In the genomic region with DNA sequence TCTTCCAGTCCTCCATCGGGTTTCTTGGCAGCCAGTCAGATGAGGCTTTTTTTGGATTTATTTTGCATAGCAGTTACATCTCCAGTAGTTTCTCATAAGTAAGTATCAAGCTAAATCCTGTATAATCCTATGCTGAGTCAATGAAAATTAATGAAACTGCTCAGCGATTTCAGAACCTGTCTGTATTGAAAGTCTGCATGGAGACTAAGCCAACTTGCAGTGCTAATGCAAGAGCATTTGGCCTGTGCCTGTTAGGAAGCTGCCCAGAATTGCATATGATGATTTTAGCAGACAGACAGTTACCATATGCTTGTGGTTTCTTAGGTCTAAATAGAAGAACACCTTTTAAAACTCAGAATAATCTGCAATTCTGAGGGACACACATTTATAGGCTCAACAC, we compare ENCODE assay signal across 16 cellular contexts. TPM values are rescaled to one million over a fixed set of nuclear protein-coding genes. Genes with fewer than 3 reads are reported as not detected.
A peak's percentile ranks its signal among the peaks of the same experiment; 100 is the strongest.
DNase-seq lines count a peak whose midpoint lies in the region; ATAC-seq, FAIRE-seq and TF ChIP-seq lines count a peak whose summit lies in the region.
"Had no signal": no experiment of that assay in that cellular context is flagged by ENCODE, and none has a peak within 500 bp of the region (broad histone marks: within the 10 kb centered on the region; RNA-seq: fewer than 3 reads in every experiment).

No MANE protein-coding gene starts in this region.

- ATAC-seq in A549 = no peak
- ATAC-seq: GM23338 had no signal

- TF ChIP-seq POLR2A in A549 (IDR thresholded peaks at IDR 0.05; ENCODE audit: low read length) = no peak
- no peak for TF ChIP-seq POLR2A in Peyer's patch (IDR thresholded peaks at IDR 0.05)

- peaks cover 0 to 17% (median 0%) of the 10 kb centered on the region in 3 donors for H3K36me3 ChIP-seq in Peyer's patch

- H3K4me1 ChIP-seq in A549 (0 out of 3 replicates have a peak, but pooled peaks cover 3% of the 10 kb centered on the region), Peyer's patch (peaks cover 0 to 8% (median 2%) of the 10 kb centered on the region in 4 donors)

- DNase-seq in A549 (ENCODE audit: low read depth in 1 of 2, low spot score in 1 of 2) (no peak), RPMI8226 (peak; percentile 51), cerebellum (ENCODE audit: low spot score) (peak; percentile 73), retinal pigment epithelial cell (ENCODE audit: low read depth) (peak; percentile 41), Peyer's patch (no peak), Ammon's horn (ENCODE audit: low spot score) (no peak)
- DNase-seq in activated T-cell treated with anti-CD3 and anti-CD28 coated beads, Interleukin-2, amount 50 U/mL, for 1 hour = no peak
- DNase-seq: 8988T; Caco-2; CD4-positive, alpha-beta T cell; GF-D8; HCEC 1CT had no signal

- 73% methylated on average over 2 of the region's 2 CpGs for WGBS in A549 (ENCODE audit: missing lambda C conversion rate)

- H3K27ac ChIP-seq in A549 (no peak overlapping the region), Peyer's patch (no peak overlapping the region)
- H3K27ac ChIP-seq: C4-2B had no signal

- FAIRE-seq in A549 (lab: Jason Lieb, UNC) = peak; percentile 39
- FAIRE-seq: D721Med, H54 had no signal

- no peak overlapping the region for H3K4me2 ChIP-seq in A549
- H3K4me2 ChIP-seq: GM23338 had no signal

- TF ChIP-seq RAD21 in A549 (conservative IDR thresholded peaks at IDR 0.05 in 1 of 2, IDR thresholded peaks at IDR 0.05 in 1 of 2) = no peak

- H3K9me3 ChIP-seq in A549 (no peaks in the 10 kb centered on the region), Peyer's patch (no peaks in the 10 kb centered on the region)
- H3K9me3 ChIP-seq: Caco-2 had no signal

- TF ChIP-seq CTCF in A549 (IDR thresholded peaks at IDR 0.05) (no peak), retinal pigment epithelial cell (conservative IDR thresholded peaks at IDR 0.05; ENCODE audit: low read depth, low read length) (no peak), Peyer's patch (IDR thresholded peaks at IDR 0.05) (no peak)

- no peak for TF ChIP-seq EP300 in A549 (IDR thresholded peaks at IDR 0.05)

- no peaks in the 10 kb centered on the region for H3K27me3 ChIP-seq in Peyer's patch

- POLR2A ChIA-PET in A549 (lab: Yijun Ruan, JAX) = no interaction called here

- CTCF ChIA-PET in A549 (lab: Yijun Ruan, JAX) = interaction anchor here (0.7 to 9.2 kb wide), 14 partner anchors 8 to 1901 kb away, joined by 3 to 153 read pairs (median 6); no protein-coding TSS in a partner anchor

- H3K4me3 ChIP-seq in A549 (no peak overlapping the region), retinal pigment epithelial cell (ENCODE audit: low read length) (no peak overlapping the region), Peyer's patch (no peak overlapping the region)
- H3K4me3 ChIP-seq: GM23338 had no signal

TF ChIP-seq in A549, 52 proteins besides CTCF, POLR2A, EP300 and RAD21:
- no peak for TF ChIP-seq HOXA7 (CRISPR knock-in tag; IDR thresholded peaks at IDR 0.05)
- TF ChIP-seq, protein P1, sequence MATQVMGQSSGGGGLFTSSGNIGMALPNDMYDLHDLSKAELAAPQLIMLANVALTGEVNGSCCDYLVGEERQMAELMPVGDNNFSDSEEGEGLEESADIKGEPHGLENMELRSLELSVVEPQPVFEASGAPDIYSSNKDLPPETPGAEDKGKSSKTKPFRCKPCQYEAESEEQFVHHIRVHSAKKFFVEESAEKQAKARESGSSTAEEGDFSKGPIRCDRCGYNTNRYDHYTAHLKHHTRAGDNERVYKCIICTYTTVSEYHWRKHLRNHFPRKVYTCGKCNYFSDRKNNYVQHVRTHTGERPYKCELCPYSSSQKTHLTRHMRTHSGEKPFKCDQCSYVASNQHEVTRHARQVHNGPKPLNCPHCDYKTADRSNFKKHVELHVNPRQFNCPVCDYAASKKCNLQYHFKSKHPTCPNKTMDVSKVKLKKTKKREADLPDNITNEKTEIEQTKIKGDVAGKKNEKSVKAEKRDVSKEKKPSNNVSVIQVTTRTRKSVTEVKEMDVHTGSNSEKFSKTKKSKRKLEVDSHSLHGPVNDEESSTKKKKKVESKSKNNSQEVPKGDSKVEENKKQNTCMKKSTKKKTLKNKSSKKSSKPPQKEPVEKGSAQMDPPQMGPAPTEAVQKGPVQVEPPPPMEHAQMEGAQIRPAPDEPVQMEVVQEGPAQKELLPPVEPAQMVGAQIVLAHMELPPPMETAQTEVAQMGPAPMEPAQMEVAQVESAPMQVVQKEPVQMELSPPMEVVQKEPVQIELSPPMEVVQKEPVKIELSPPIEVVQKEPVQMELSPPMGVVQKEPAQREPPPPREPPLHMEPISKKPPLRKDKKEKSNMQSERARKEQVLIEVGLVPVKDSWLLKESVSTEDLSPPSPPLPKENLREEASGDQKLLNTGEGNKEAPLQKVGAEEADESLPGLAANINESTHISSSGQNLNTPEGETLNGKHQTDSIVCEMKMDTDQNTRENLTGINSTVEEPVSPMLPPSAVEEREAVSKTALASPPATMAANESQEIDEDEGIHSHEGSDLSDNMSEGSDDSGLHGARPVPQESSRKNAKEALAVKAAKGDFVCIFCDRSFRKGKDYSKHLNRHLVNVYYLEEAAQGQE (IDR thresholded peaks at IDR 0.05) = no peak
- TF ChIP-seq RARB (CRISPR knock-in tag; IDR thresholded peaks at IDR 0.05) = no peak
- TF ChIP-seq FOSB (CRISPR knock-in tag; IDR thresholded peaks at IDR 0.05) = no peak
- TF ChIP-seq TP53 (CRISPR knock-in tag; IDR thresholded peaks at IDR 0.05) = no peak
- TF ChIP-seq ESRRA (IDR thresholded peaks at IDR 0.05; ENCODE audit: borderline replicate concordance, low read length) = no peak
- TF ChIP-seq HOXB13 (CRISPR knock-in tag; IDR thresholded peaks at IDR 0.05; ENCODE audit: low read depth) = no peak
- no peak for TF ChIP-seq CHD4 (IDR thresholded peaks at IDR 0.05; ENCODE audit: borderline replicate concordance)
- no peak for TF ChIP-seq GATA3 (IDR thresholded peaks at IDR 0.05; ENCODE audit: borderline replicate concordance)
- no peak for TF ChIP-seq RFX5 (IDR thresholded peaks at IDR 0.05)
- TF ChIP-seq ZSCAN20 (CRISPR knock-in tag; IDR thresholded peaks at IDR 0.05) = no peak
- no peak for TF ChIP-seq SREBF2 (IDR thresholded peaks at IDR 0.05)
- TF ChIP-seq CHD2 (IDR thresholded peaks at IDR 0.05; ENCODE audit: low read length, partially characterized antibody) = no peak
- TF ChIP-seq FOSL2 (IDR thresholded peaks at IDR 0.05) = no peak
- no peak for TF ChIP-seq FOSL2 (CRISPR knock-in tag; IDR thresholded peaks at IDR 0.05)
- no peak for TF ChIP-seq MAFK (IDR thresholded peaks at IDR 0.05; ENCODE audit: partially characterized antibody)
- no peak for TF ChIP-seq RCOR1 (IDR thresholded peaks at IDR 0.05; ENCODE audit: low read depth, low read length)
TF ChIP-seq in A549: peak in this region for 0.

RNA-seq across cellular contexts. Expression of a gene that starts 25.2 kb away (rescaled TPM):
- polyA plus RNA-seq in A549 (2011; rRNA removed) (0.03 TPM in 1 of 2 replicates, not detected in the other), A549 (2017; fragmentation: RNase III; extraction: RNeasy Plus Mini Kit Qiagen cat#74134 plus additional on column Dnase treatment) (0.04 TPM in 2 of 3 replicates, not detected in the other)
- 0.04 and 0.06 TPM in 2 replicates for polyA plus RNA-seq in A549 (2012; cell fraction: cytosol; rRNA removed)
- 0.18 and 0.20 TPM in 2 replicates for polyA plus RNA-seq in A549 (2012; cell fraction: nucleus; rRNA removed)
- polyA minus RNA-seq in A549 (2011; rRNA and poly(A)+ RNA removed) = not detected in 2 replicates
- total RNA-seq in cerebellum (not detected), Peyer's patch (not detected)

RNA-seq across cellular contexts. Expression of a gene that starts 43.8 kb away (rescaled TPM):
- 19.1 and 22.5 TPM in 2 replicates for polyA plus RNA-seq in A549 (2011; rRNA removed)
- 7.8 and 9.7 TPM in 2 replicates for polyA plus RNA-seq in A549 (2012; cell fraction: cytosol; rRNA removed)
- 6.7 and 8.5 TPM in 2 replicates for polyA plus RNA-seq in A549 (2012; cell fraction: nucleus; rRNA removed)
- polyA plus RNA-seq in A549 (2017; fragmentation: RNase III; extraction: RNeasy Plus Mini Kit Qiagen cat#74134 plus additional on column Dnase treatment) = 12.7 to 16.4 TPM (median 13.4 TPM) in 3 replicates
- 11.2 and 15.5 TPM in 2 replicates for polyA minus RNA-seq in A549 (2011; rRNA and poly(A)+ RNA removed)
- total RNA-seq in cerebellum = 1.1 TPM
- total RNA-seq in Peyer's patch = 10 to 100 TPM; 12.4 to 21.2 (median 16.2) TPM
- total RNA-seq: CD4-positive, alpha-beta T cell had no signal

Comparison
In these comparisons a context has a peak if more than half of its experiments do, and no peak if none do; other contexts are left out.
1. DNase-seq: peak in RPMI8226 (single experiment), cerebellum (single experiment) and retinal pigment epithelial cell (single experiment); none in A549 (0 of 2), Peyer's patch (0 of 3), Ammon's horn (single experiment) and activated T-cell treated with anti-CD3 and anti-CD28 coated beads, Interleukin-2, amount 50 U/mL, for 1 hour (single experiment).